12 cellular contexts compared by ENCODE assay signal in genomic region chr17:81147701-81148100, GRCh38. TPM values are rescaled to one million over a fixed set of nuclear protein-coding genes. Genes with fewer than 3 reads are reported as not detected.
"Had no signal": no experiment of that assay in that cellular context is flagged by ENCODE, and none has a peak within 500 bp of the region (broad histone marks: within the 10 kb centered on the region; RNA-seq: fewer than 3 reads in every experiment).

No MANE protein-coding gene starts in this region.

- H3K9me3 ChIP-seq: HAP-1 had no signal

- H3K4me1 ChIP-seq: HAP-1 had no signal

- H3K4me3 ChIP-seq: GM23248, GM23338, HAP-1 had no signal

- H3K9ac ChIP-seq: GM23248 had no signal

- ATAC-seq: GM23338, HCT116 had no signal

- H3K4me2 ChIP-seq: GM23338 had no signal

- H3K36me3 ChIP-seq: HAP-1 had no signal

- DNase-seq: GM23248, GOT3, H7, H9, HCEC 1CT, HFFc6 had no signal

- FAIRE-seq: H1, H54 had no signal

- H3K27ac ChIP-seq: GM23248 had no signal

- H2AFZ ChIP-seq: GM23248, GM23338 had no signal

RNA-seq across cellular contexts. Expression of gene PVALEF, which starts 17.6 kb away (rescaled TPM):
- total RNA-seq: GM23248, GM23338, H1, H4, H7, H9, HFFc6 had no signal
- polyA plus RNA-seq: GM23248, GM23338 had no signal
